Comparison of ENCODE assay signal across 14 cellular contexts in genomic region chr12:68462799-68463198, GRCh38.
DNase-seq lines count a peak whose midpoint lies in the region; ATAC-seq and TF ChIP-seq lines count a peak whose summit lies in the region.
"Had no signal": no experiment of that assay in that cellular context is flagged by ENCODE, and none has a peak within 500 bp of the region (broad histone marks: within the 10 kb centered on the region; RNA-seq: fewer than 3 reads in every experiment).

No MANE protein-coding gene starts in this region.

- peak; percentile 73 for DNase-seq in activated CD4-positive, alpha-beta T cell treated with anti-CD3 and anti-CD28 coated beads, Interleukin-2, amount 10 ng/mL, durations not matched to agents 24 days and 14 days
- DNase-seq in activated CD4-positive, alpha-beta T cell treated with anti-CD3 and anti-CD28 coated beads, Interleukin-2, amount 50 U/mL, for 4 hours = no peak
- no peak for DNase-seq in Karpas-422
- DNase-seq in activated T-helper 2 cell treated with anti-CD3 and anti-CD28 coated beads, Interferon-gamma antibody, Interleukin-2, Interleukin-4, amounts not matched to agents 10 μg/mL and 5 μg/mL and 100 μg/mL, durations not matched to agents 14 hours and 24 hours and 36 hours (ENCODE audit: low spot score) = no peak
- DNase-seq in SK-N-DZ (ENCODE audit: low spot score) = no peak
- DNase-seq in stimulated activated CD4-positive, alpha-beta T cell treated with anti-CD3 and anti-CD28 coated beads, Interleukin-2, amount 100 ng/mL, for 48 hours = no peak
- no peak for DNase-seq in thyroid gland
- DNase-seq: activated effector memory CD4-positive, alpha-beta T cell treated with Interleukin-2 at 50 U/mL for 16 hours; colonic mucosa; foreskin fibroblast; kidney glomerular epithelial cell; NCI-H187 treated with DMSO at 0.1 percent for 48 hours; stimulated activated naive CD4-positive, alpha-beta T cell treated with Interleukin-2 at 50 U/mL for 16 hours had no signal

- peak overlapping the region; percentile 50 for H3K4me3 ChIP-seq in Karpas-422 (ENCODE audit: low read length)
- H3K4me3 ChIP-seq in thyroid gland (replicated peaks in 1 of 3) = no peak overlapping the region
- H3K4me3 ChIP-seq: colonic mucosa had no signal

- H3K9ac ChIP-seq in Karpas-422 (ENCODE audit: low read length) = no peak overlapping the region

- H3K27ac Mint-ChIP-seq in activated CD4-positive, alpha-beta T cell treated with anti-CD3 and anti-CD28 coated beads, Interleukin-2, amount 10 ng/mL, durations not matched to agents 24 days and 14 days = peak overlapping the region; percentile 84
- peak overlapping the region; percentile 74 for H3K27ac Mint-ChIP-seq in activated T-helper 2 cell treated with anti-CD3 and anti-CD28 coated beads, Interferon-gamma antibody, Interleukin-2, Interleukin-4, amounts not matched to agents 10 μg/mL and 5 μg/mL and 100 μg/mL, durations not matched to agents 14 hours and 24 hours and 36 hours
- peak overlapping the region; percentile 84 for H3K27ac Mint-ChIP-seq in stimulated activated memory B cell treated with anti-CD40 and anti-IgM and Interleukin-4, amounts not matched to agents 10 μg/mL and 1 μg/mL and 100 μg/mL, for 72 hours

- peaks cover 3% of the 10 kb centered on the region for H3K9me3 Mint-ChIP-seq in activated CD4-positive, alpha-beta T cell treated with anti-CD3 and anti-CD28 coated beads, Interleukin-2, amount 10 ng/mL, durations not matched to agents 24 days and 14 days
- no peaks in the 10 kb centered on the region for H3K9me3 Mint-ChIP-seq in activated T-helper 2 cell treated with anti-CD3 and anti-CD28 coated beads, Interferon-gamma antibody, Interleukin-2, Interleukin-4, amounts not matched to agents 10 μg/mL and 5 μg/mL and 100 μg/mL, durations not matched to agents 14 hours and 24 hours and 36 hours
- H3K9me3 Mint-ChIP-seq in stimulated activated memory B cell treated with anti-CD40 and anti-IgM and Interleukin-4, amounts not matched to agents 10 μg/mL and 1 μg/mL and 100 μg/mL, for 72 hours = no peaks in the 10 kb centered on the region

- intact Hi-C loops in activated CD4-positive, alpha-beta T cell treated with anti-CD3 and anti-CD28 coated beads, Interleukin-2, amount 10 ng/mL, durations not matched to agents 24 days and 14 days (cut with micrococcal nuclease) = loop anchor here (1.0 kb wide), 1 partner anchor 11 kb away; no protein-coding TSS in a partner anchor
- intact Hi-C loops in activated T-helper 2 cell treated with anti-CD3 and anti-CD28 coated beads, Interferon-gamma antibody, Interleukin-2, Interleukin-4, amounts not matched to agents 10 μg/mL and 5 μg/mL and 100 μg/mL, durations not matched to agents 14 hours and 24 hours and 36 hours (cut with micrococcal nuclease) = no loop called here
- intact Hi-C loops in thyroid gland (cut with DNase I) = no loop called here

- no peaks in the 10 kb centered on the region for H3K36me3 Mint-ChIP-seq in activated CD4-positive, alpha-beta T cell treated with anti-CD3 and anti-CD28 coated beads, Interleukin-2, amount 10 ng/mL, durations not matched to agents 24 days and 14 days (ENCODE audit: low read depth)
- H3K36me3 Mint-ChIP-seq in activated T-helper 2 cell treated with anti-CD3 and anti-CD28 coated beads, Interferon-gamma antibody, Interleukin-2, Interleukin-4, amounts not matched to agents 10 μg/mL and 5 μg/mL and 100 μg/mL, durations not matched to agents 14 hours and 24 hours and 36 hours (ENCODE audit: low read depth) = no peaks in the 10 kb centered on the region
- H3K36me3 Mint-ChIP-seq in stimulated activated memory B cell treated with anti-CD40 and anti-IgM and Interleukin-4, amounts not matched to agents 10 μg/mL and 1 μg/mL and 100 μg/mL, for 72 hours = no peaks in the 10 kb centered on the region

- H3K27me3 ChIP-seq in Karpas-422 (ENCODE audit: low read length) (no peaks in the 10 kb centered on the region), thyroid gland (no peaks in the 10 kb centered on the region)
- H3K27me3 ChIP-seq: colonic mucosa had no signal

- no peaks in the 10 kb centered on the region for H3K79me2 ChIP-seq in Karpas-422 (ENCODE audit: low read length)

- TF ChIP-seq CTCF in thyroid gland (IDR thresholded peaks at IDR 0.05) = no peak

- H3K27me3 Mint-ChIP-seq in activated CD4-positive, alpha-beta T cell treated with anti-CD3 and anti-CD28 coated beads, Interleukin-2, amount 10 ng/mL, durations not matched to agents 24 days and 14 days = no peaks in the 10 kb centered on the region
- peaks cover 1% of the 10 kb centered on the region for H3K27me3 Mint-ChIP-seq in activated T-helper 2 cell treated with anti-CD3 and anti-CD28 coated beads, Interferon-gamma antibody, Interleukin-2, Interleukin-4, amounts not matched to agents 10 μg/mL and 5 μg/mL and 100 μg/mL, durations not matched to agents 14 hours and 24 hours and 36 hours (ENCODE audit: low read depth)
- H3K27me3 Mint-ChIP-seq in stimulated activated memory B cell treated with anti-CD40 and anti-IgM and Interleukin-4, amounts not matched to agents 10 μg/mL and 1 μg/mL and 100 μg/mL, for 72 hours = no peaks in the 10 kb centered on the region

- H3K4me2 ChIP-seq in Karpas-422 (ENCODE audit: low read depth, low read length, poor library complexity, severe bottlenecking) = peak overlapping the region; percentile 41

- no peak for ATAC-seq in stimulated activated memory B cell treated with anti-CD40 and anti-IgM and Interleukin-4, amounts not matched to agents 10 μg/mL and 1 μg/mL and 100 μg/mL, for 72 hours

- H3K4me1 ChIP-seq in Karpas-422 (ENCODE audit: low read length) (no peaks in the 10 kb centered on the region), thyroid gland (no peaks in the 10 kb centered on the region)
- H3K4me1 ChIP-seq: colonic mucosa had no signal

- H3K9me3 ChIP-seq in Karpas-422 (ENCODE audit: low read length) (no peaks in the 10 kb centered on the region), thyroid gland (no peaks in the 10 kb centered on the region)
- H3K9me3 ChIP-seq: colonic mucosa had no signal

- H3K4me1 Mint-ChIP-seq in activated CD4-positive, alpha-beta T cell treated with anti-CD3 and anti-CD28 coated beads, Interleukin-2, amount 10 ng/mL, durations not matched to agents 24 days and 14 days = peaks cover 5% of the 10 kb centered on the region
- H3K4me1 Mint-ChIP-seq in activated T-helper 2 cell treated with anti-CD3 and anti-CD28 coated beads, Interferon-gamma antibody, Interleukin-2, Interleukin-4, amounts not matched to agents 10 μg/mL and 5 μg/mL and 100 μg/mL, durations not matched to agents 14 hours and 24 hours and 36 hours (ENCODE audit: low read depth) = peaks cover 20% of the 10 kb centered on the region
- H3K4me1 Mint-ChIP-seq in stimulated activated memory B cell treated with anti-CD40 and anti-IgM and Interleukin-4, amounts not matched to agents 10 μg/mL and 1 μg/mL and 100 μg/mL, for 72 hours = peaks cover 5% of the 10 kb centered on the region

- H3K36me3 ChIP-seq in Karpas-422 (ENCODE audit: insufficient read depth, low read length) (no peaks in the 10 kb centered on the region), thyroid gland (no peaks in the 10 kb centered on the region)
- H3K36me3 ChIP-seq: colonic mucosa had no signal

- H3K27ac ChIP-seq in Karpas-422 (ENCODE audit: low read length) (no peak overlapping the region), thyroid gland (no peak overlapping the region)
- H3K27ac ChIP-seq: colonic mucosa had no signal

- 84 to 90% methylated on average over 4 of the region's 4 CpGs for WGBS in thyroid gland, 2 donors

- no peaks in the 10 kb centered on the region for H3K9me2 ChIP-seq in Karpas-422 (replicated peaks; ENCODE audit: insufficient read depth, low read length)

- H2AFZ ChIP-seq in Karpas-422 (ENCODE audit: low read length) = no peak overlapping the region

- peak overlapping the region; percentile 73 for H3K4me3 Mint-ChIP-seq in activated CD4-positive, alpha-beta T cell treated with anti-CD3 and anti-CD28 coated beads, Interleukin-2, amount 10 ng/mL, durations not matched to agents 24 days and 14 days
- peak overlapping the region; percentile 67 for H3K4me3 Mint-ChIP-seq in activated T-helper 2 cell treated with anti-CD3 and anti-CD28 coated beads, Interferon-gamma antibody, Interleukin-2, Interleukin-4, amounts not matched to agents 10 μg/mL and 5 μg/mL and 100 μg/mL, durations not matched to agents 14 hours and 24 hours and 36 hours (ENCODE audit: low read depth)
- H3K4me3 Mint-ChIP-seq in stimulated activated memory B cell treated with anti-CD40 and anti-IgM and Interleukin-4, amounts not matched to agents 10 μg/mL and 1 μg/mL and 100 μg/mL, for 72 hours = peak overlapping the region; percentile 60

- no peak for TF ChIP-seq POLR2A in thyroid gland (IDR thresholded peaks at IDR 0.05)

- no peaks in the 10 kb centered on the region for H4K20me1 ChIP-seq in Karpas-422 (ENCODE audit: insufficient read depth, low read depth, low read length)
